Comparison of ENCODE assay signal across 1 cellular context in genomic region chr19:47726467-47726866, GRCh38.
TF ChIP-seq lines count a peak whose summit lies in the region.

No MANE protein-coding gene starts in this region.

TF ChIP-seq in HepG2, 621 proteins besides CTCF, POLR2A, EP300 and RAD21:
- no peak for TF ChIP-seq EHMT2 (IDR thresholded peaks at IDR 0.05; ENCODE audit: borderline replicate concordance, low read depth, low read length)
- no peak for TF ChIP-seq ATRX (CRISPR knock-in tag; IDR thresholded peaks at IDR 0.05; ENCODE audit: borderline replicate concordance)
- TF ChIP-seq ATF7 (IDR thresholded peaks at IDR 0.05): peak; percentile 76
- TF ChIP-seq ATF7 (CRISPR knock-in tag; IDR thresholded peaks at IDR 0.05): no peak
- peak; percentile 30; the same call in 1 of the 2 replicates for TF ChIP-seq FOXA1 (IDR thresholded peaks at IDR 0.05)
- no peak for TF ChIP-seq FOXA1 (CRISPR knock-in tag; IDR thresholded peaks at IDR 0.05)
TF ChIP-seq in HepG2: peak in this region for 2.
